In the genomic region with DNA sequence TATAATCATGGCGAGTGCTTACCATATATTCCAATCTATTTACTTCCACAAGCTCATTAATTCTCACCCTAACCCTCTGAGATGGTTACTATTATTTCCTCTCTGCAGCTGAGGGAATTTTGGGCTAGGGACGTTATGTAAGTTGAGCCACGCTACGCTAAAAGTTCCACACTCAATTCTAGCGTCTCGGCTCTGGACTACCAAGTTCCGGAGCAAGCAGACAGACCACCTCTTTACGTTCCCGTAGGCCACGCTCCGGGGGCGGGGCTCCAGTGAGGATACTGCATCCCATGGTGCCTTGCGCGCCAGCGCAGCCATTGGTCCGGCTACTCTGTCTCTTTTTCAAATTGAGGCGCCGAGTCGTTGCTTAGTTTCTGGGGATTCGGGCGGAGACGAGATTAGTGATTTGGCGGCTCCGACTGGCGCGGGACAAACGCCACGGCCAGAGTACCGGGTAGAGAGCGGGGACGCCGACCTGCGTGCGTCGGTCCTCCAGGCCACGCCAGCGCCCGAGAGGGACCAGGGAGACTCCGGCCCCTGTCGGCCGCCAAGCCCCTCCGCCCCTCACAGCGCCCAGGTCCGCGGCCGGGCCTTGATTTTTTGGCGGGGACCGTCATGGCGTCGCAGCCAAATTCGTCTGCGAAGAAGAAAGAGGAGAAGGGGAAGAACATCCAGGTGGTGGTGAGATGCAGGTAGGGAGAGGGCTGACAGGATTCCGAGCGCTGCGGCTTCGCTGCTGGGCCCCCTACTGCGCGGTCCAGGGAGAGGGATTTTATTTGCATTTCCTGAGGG, we compare ENCODE assay signal across 1 cellular context.
TF ChIP-seq lines count a peak whose summit lies in the region.

TSS of gene KIF11 (plus strand) at position 370 of the 792 bp plus-strand sequence. CDS start at position 616, 246 bp downstream.

TF ChIP-seq in K562, 482 proteins besides CTCF, POLR2A, EP300 and RAD21 (continued from another document and continues in another):
- TF ChIP-seq, protein P1, sequence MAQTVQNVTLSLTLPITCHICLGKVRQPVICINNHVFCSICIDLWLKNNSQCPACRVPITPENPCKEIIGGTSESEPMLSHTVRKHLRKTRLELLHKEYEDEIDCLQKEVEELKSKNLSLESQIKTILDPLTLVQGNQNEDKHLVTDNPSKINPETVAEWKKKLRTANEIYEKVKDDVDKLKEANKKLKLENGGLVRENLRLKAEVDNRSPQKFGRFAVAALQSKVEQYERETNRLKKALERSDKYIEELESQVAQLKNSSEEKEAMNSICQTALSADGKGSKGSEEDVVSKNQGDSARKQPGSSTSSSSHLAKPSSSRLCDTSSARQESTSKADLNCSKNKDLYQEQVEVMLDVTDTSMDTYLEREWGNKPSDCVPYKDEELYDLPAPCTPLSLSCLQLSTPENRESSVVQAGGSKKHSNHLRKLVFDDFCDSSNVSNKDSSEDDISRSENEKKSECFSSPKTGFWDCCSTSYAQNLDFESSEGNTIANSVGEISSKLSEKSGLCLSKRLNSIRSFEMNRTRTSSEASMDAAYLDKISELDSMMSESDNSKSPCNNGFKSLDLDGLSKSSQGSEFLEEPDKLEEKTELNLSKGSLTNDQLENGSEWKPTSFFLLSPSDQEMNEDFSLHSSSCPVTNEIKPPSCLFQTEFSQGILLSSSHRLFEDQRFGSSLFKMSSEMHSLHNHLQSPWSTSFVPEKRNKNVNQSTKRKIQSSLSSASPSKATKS (CRISPR knock-in tag; IDR thresholded peaks at IDR 0.05) = no peak
- TF ChIP-seq SIN3A (IDR thresholded peaks at IDR 0.05; ENCODE audit: borderline replicate concordance in 2 of 2, control insufficient read depth in 1 of 2, low read depth in 2 of 2, low read length in 2 of 2) = peak; percentile 54 to 91; a peak in 2 of 4 replicates
- TF ChIP-seq RBFOX2 (IDR thresholded peaks at IDR 0.05; ENCODE audit: low read depth, low read length) = peak; percentile 97
- TF ChIP-seq ELF4 (CRISPR knock-in tag; IDR thresholded peaks at IDR 0.05) = no peak
- TF ChIP-seq ZKSCAN8 (CRISPR knock-in tag; IDR thresholded peaks at IDR 0.05) = no peak
- no peak for TF ChIP-seq ZNF57 (CRISPR knock-in tag; IDR thresholded peaks at IDR 0.05)
- no peak for TF ChIP-seq PHTF2 (CRISPR knock-in tag; IDR thresholded peaks at IDR 0.05)
- TF ChIP-seq, protein P2, sequence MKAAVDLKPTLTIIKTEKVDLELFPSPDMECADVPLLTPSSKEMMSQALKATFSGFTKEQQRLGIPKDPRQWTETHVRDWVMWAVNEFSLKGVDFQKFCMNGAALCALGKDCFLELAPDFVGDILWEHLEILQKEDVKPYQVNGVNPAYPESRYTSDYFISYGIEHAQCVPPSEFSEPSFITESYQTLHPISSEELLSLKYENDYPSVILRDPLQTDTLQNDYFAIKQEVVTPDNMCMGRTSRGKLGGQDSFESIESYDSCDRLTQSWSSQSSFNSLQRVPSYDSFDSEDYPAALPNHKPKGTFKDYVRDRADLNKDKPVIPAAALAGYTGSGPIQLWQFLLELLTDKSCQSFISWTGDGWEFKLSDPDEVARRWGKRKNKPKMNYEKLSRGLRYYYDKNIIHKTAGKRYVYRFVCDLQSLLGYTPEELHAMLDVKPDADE (conservative IDR thresholded peaks at IDR 0.05; ENCODE audit: control insufficient read depth, low read depth, low read length) = peak; percentile 80; the same call in 1 of the 2 replicates
- TF ChIP-seq CHAMP1 (IDR thresholded peaks at IDR 0.05) = no peak; the same call in 1 of the 2 replicates
- TF ChIP-seq ZNF318 (IDR thresholded peaks at IDR 0.05; ENCODE audit: borderline replicate concordance in 1 of 2, low read depth in 1 of 2) = no peak
- no peak for TF ChIP-seq ZNF507 (tag; conservative IDR thresholded peaks at IDR 0.05)
- no peak for TF ChIP-seq ZNF174 (CRISPR knock-in tag; IDR thresholded peaks at IDR 0.05)
- no peak for TF ChIP-seq MIER1 (IDR thresholded peaks at IDR 0.05; ENCODE audit: low read depth)
- no peak for TF ChIP-seq RUNX1 (IDR thresholded peaks at IDR 0.05; ENCODE audit: low read depth)
- TF ChIP-seq KDM4B (IDR thresholded peaks at IDR 0.05; ENCODE audit: borderline replicate concordance in 2 of 2, low read depth in 1 of 2) = no peak
- TF ChIP-seq KDM5B (IDR thresholded peaks at IDR 0.05; ENCODE audit: insufficient replicate concordance, low read depth, low read length) = peak; percentile 86
- TF ChIP-seq HDAC8 (tag; IDR thresholded peaks at IDR 0.05) = no peak
- TF ChIP-seq, protein P3, sequence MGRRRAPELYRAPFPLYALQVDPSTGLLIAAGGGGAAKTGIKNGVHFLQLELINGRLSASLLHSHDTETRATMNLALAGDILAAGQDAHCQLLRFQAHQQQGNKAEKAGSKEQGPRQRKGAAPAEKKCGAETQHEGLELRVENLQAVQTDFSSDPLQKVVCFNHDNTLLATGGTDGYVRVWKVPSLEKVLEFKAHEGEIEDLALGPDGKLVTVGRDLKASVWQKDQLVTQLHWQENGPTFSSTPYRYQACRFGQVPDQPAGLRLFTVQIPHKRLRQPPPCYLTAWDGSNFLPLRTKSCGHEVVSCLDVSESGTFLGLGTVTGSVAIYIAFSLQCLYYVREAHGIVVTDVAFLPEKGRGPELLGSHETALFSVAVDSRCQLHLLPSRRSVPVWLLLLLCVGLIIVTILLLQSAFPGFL (CRISPR knock-in tag; IDR thresholded peaks at IDR 0.05) = no peak
- TF ChIP-seq ESRRB (CRISPR knock-in tag; IDR thresholded peaks at IDR 0.05; ENCODE audit: borderline replicate concordance) = no peak
- TF ChIP-seq ZNF124 (CRISPR knock-in tag; IDR thresholded peaks at IDR 0.05) = no peak
- TF ChIP-seq, protein P4, sequence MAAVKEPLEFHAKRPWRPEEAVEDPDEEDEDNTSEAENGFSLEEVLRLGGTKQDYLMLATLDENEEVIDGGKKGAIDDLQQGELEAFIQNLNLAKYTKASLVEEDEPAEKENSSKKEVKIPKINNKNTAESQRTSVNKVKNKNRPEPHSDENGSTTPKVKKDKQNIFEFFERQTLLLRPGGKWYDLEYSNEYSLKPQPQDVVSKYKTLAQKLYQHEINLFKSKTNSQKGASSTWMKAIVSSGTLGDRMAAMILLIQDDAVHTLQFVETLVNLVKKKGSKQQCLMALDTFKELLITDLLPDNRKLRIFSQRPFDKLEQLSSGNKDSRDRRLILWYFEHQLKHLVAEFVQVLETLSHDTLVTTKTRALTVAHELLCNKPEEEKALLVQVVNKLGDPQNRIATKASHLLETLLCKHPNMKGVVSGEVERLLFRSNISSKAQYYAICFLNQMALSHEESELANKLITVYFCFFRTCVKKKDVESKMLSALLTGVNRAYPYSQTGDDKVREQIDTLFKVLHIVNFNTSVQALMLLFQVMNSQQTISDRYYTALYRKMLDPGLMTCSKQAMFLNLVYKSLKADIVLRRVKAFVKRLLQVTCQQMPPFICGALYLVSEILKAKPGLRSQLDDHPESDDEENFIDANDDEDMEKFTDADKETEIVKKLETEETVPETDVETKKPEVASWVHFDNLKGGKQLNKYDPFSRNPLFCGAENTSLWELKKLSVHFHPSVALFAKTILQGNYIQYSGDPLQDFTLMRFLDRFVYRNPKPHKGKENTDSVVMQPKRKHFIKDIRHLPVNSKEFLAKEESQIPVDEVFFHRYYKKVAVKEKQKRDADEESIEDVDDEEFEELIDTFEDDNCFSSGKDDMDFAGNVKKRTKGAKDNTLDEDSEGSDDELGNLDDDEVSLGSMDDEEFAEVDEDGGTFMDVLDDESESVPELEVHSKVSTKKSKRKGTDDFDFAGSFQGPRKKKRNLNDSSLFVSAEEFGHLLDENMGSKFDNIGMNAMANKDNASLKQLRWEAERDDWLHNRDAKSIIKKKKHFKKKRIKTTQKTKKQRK (IDR thresholded peaks at IDR 0.05; ENCODE audit: borderline replicate concordance, low read depth, low read length) = no peak
- TF ChIP-seq HNRNPK (IDR thresholded peaks at IDR 0.05; ENCODE audit: low read depth, low read length, poor library complexity, severe bottlenecking) = no peak
- TF ChIP-seq PHB (CRISPR knock-in tag; IDR thresholded peaks at IDR 0.05) = no peak
- 0 out of 2 replicates have a peak, but pooled peaks have one; percentile 16 for TF ChIP-seq C11orf30 (IDR thresholded peaks at IDR 0.05; ENCODE audit: low read depth)
- no peak for TF ChIP-seq PYGO2 (tag; IDR thresholded peaks at IDR 0.05)
- no peak for TF ChIP-seq THRAP3 (IDR thresholded peaks at IDR 0.05; ENCODE audit: borderline replicate concordance)
- no peak for TF ChIP-seq HMGN3 (IDR thresholded peaks at IDR 0.05; ENCODE audit: borderline replicate concordance, extremely low read depth, insufficient read length, low read depth, low read length)
- no peak for TF ChIP-seq HOXB6 (CRISPR knock-in tag; IDR thresholded peaks at IDR 0.05; ENCODE audit: borderline replicate concordance)
- no peak for TF ChIP-seq GABPA (tag; conservative IDR thresholded peaks at IDR 0.05; ENCODE audit: low read depth)
- no peak for TF ChIP-seq TFAM (CRISPR knock-in tag; conservative IDR thresholded peaks at IDR 0.05)
- TF ChIP-seq ELK3 (CRISPR knock-in tag; IDR thresholded peaks at IDR 0.05) = no peak
- no peak for TF ChIP-seq ZNF133 (CRISPR knock-in tag; IDR thresholded peaks at IDR 0.05)
- TF ChIP-seq, protein P5, sequence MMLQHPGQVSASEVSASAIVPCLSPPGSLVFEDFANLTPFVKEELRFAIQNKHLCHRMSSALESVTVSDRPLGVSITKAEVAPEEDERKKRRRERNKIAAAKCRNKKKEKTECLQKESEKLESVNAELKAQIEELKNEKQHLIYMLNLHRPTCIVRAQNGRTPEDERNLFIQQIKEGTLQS (IDR thresholded peaks at IDR 0.05) = no peak
- TF ChIP-seq, protein P5 (CRISPR knock-in tag; conservative IDR thresholded peaks at IDR 0.05) = 0 out of 2 replicates have a peak, but pooled peaks have one; percentile 58
